1 cellular context compared by ENCODE assay signal in genomic region chr11:821513-822371, GRCh38.
TF ChIP-seq lines count a peak whose summit lies in the region.

No MANE protein-coding gene starts in this region.

TF ChIP-seq in WTC11, 78 proteins besides CTCF, POLR2A, EP300 and RAD21 (continued from another document):
- TF ChIP-seq, protein P1, sequence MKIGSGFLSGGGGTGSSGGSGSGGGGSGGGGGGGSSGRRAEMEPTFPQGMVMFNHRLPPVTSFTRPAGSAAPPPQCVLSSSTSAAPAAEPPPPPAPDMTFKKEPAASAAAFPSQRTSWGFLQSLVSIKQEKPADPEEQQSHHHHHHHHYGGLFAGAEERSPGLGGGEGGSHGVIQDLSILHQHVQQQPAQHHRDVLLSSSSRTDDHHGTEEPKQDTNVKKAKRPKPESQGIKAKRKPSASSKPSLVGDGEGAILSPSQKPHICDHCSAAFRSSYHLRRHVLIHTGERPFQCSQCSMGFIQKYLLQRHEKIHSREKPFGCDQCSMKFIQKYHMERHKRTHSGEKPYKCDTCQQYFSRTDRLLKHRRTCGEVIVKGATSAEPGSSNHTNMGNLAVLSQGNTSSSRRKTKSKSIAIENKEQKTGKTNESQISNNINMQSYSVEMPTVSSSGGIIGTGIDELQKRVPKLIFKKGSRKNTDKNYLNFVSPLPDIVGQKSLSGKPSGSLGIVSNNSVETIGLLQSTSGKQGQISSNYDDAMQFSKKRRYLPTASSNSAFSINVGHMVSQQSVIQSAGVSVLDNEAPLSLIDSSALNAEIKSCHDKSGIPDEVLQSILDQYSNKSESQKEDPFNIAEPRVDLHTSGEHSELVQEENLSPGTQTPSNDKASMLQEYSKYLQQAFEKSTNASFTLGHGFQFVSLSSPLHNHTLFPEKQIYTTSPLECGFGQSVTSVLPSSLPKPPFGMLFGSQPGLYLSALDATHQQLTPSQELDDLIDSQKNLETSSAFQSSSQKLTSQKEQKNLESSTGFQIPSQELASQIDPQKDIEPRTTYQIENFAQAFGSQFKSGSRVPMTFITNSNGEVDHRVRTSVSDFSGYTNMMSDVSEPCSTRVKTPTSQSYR (CRISPR knock-in tag; IDR thresholded peaks at IDR 0.05), result no peak
- TF ChIP-seq JAZF1 (CRISPR knock-in tag; IDR thresholded peaks at IDR 0.05) (no peak), FOXP1 (CRISPR knock-in tag; IDR thresholded peaks at IDR 0.05; ENCODE audit: borderline replicate concordance) (no peak), TEAD1 (CRISPR knock-in tag; IDR thresholded peaks at IDR 0.05) (no peak)
- TF ChIP-seq, protein P2, sequence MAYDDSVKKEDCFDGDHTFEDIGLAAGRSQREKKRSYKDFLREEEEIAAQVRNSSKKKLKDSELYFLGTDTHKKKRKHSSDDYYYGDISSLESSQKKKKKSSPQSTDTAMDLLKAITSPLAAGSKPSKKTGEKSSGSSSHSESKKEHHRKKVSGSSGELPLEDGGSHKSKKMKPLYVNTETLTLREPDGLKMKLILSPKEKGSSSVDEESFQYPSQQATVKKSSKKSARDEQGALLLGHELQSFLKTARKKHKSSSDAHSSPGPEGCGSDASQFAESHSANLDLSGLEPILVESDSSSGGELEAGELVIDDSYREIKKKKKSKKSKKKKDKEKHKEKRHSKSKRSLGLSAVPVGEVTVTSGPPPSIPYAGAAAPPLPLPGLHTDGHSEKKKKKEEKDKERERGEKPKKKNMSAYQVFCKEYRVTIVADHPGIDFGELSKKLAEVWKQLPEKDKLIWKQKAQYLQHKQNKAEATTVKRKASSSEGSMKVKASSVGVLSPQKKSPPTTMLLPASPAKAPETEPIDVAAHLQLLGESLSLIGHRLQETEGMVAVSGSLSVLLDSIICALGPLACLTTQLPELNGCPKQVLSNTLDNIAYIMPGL (CRISPR knock-in tag; IDR thresholded peaks at IDR 0.05), result no peak
